9 cellular contexts compared by ENCODE assay signal in the genomic region with DNA sequence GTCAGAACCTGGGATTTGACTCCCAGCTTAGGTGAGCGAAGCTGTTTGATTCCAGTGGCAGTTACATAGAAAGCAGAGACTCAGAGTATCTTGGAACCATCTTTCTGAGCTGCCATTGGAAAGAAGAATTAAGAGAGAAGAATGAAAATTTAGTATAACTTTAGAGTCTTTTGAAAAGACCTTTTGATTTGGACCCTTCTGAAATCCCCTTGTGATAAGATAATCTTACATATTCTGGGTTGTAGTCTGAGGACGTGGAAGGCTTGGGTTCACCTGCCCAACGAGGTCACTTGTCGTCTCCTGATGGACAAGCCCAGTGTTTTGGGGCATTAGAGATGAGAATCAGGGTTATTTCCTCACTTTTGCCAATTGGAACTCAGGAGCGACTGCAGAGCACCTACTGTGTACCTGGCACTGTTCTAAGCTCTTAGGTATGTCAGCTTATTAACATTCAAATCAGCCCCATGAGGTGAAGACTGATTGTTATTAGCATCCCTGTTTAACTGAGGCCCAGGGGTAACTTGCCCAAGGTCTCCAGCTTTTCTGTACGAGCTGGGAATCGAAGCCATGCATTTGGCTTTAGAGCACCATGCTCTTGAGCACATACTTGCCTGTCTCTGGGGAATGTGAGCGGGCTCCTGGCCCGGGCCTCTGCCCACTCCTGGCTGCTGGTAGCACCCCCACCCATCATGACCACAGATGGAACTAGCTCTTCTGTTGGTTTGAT. TPM values are rescaled to one million over a fixed set of nuclear protein-coding genes. Genes with fewer than 3 reads are reported as not detected.
DNase-seq lines count a peak whose midpoint lies in the region; ATAC-seq and TF ChIP-seq lines count a peak whose summit lies in the region.
"Had no signal": no experiment of that assay in that cellular context is flagged by ENCODE, and none has a peak within 500 bp of the region (broad histone marks: within the 10 kb centered on the region; RNA-seq: fewer than 3 reads in every experiment).

No MANE protein-coding gene starts in this region.

- H3K27ac ChIP-seq in cardiac muscle cell: peak overlapping the region; percentile 70

- no peaks in the 10 kb centered on the region for H3K9me3 Mint-ChIP-seq in activated B cell treated with CpG ODN at 0.5 μM for 24 hours
- no peaks in the 10 kb centered on the region for H3K9me3 Mint-ChIP-seq in type B pancreatic cell
- H3K9me3 Mint-ChIP-seq: central memory CD8-positive, alpha-beta T cell had no signal

- H3K27me3 Mint-ChIP-seq in activated B cell treated with CpG ODN at 0.5 μM for 24 hours (no peaks in the 10 kb centered on the region), type B pancreatic cell (peaks cover 20% of the 10 kb centered on the region)

- H3K4me3 Mint-ChIP-seq in activated B cell treated with CpG ODN at 0.5 μM for 24 hours: no peak overlapping the region
- H3K4me3 Mint-ChIP-seq in type B pancreatic cell: peak overlapping the region; percentile 99

- POLR2A ChIA-PET in activated B cell treated with CpG ODN at 0.5 μM for 24 hours (lab: Charles Lee): interaction anchor here (0.7 to 6.6 kb wide), 3 partner anchors 12 to 34 kb away, joined by 3 to 47 read pairs (median 6); no protein-coding TSS in a partner anchor

- no peaks in the 10 kb centered on the region for H3K9me3 ChIP-seq in cardiac muscle cell (ENCODE audit: low read depth)

- no peaks in the 10 kb centered on the region for H3K36me3 ChIP-seq in cardiac muscle cell

- peaks cover 30% of the 10 kb centered on the region for H3K4me1 ChIP-seq in cardiac muscle cell (ENCODE audit: low read depth)

- CTCF ChIA-PET in activated B cell treated with CpG ODN at 0.5 μM for 24 hours (lab: Charles Lee): interaction anchor here (0.8 to 4.4 kb wide), 8 partner anchors 10 to 124 kb away, joined by 3 to 40 read pairs (median 4); no protein-coding TSS in a partner anchor

- peak overlapping the region; percentile 86 for H3K27ac Mint-ChIP-seq in activated B cell treated with CpG ODN at 0.5 μM for 24 hours
- H3K27ac Mint-ChIP-seq in type B pancreatic cell: peak overlapping the region; percentile 86

- peak overlapping the region; percentile 75 for H3K4me3 ChIP-seq in cardiac muscle cell

- no peak for DNase-seq in cardiac muscle cell (ENCODE audit: low read depth in 1 of 2, low spot score in 1 of 2)
- DNase-seq in left cardiac atrium: no peak
- no peak for DNase-seq in activated B cell treated with CpG ODN at 0.5 μM for 24 hours
- peak; percentile 54 for DNase-seq in iPS-NIHi7 (ENCODE audit: extremely low spot score)
- no peak for DNase-seq in type B pancreatic cell (ENCODE audit: extremely low spot score, unreplicated experiment)
- DNase-seq in stimulated activated CD4-positive, alpha-beta T cell treated with anti-CD3 and anti-CD28 coated beads, Interleukin-4, amount 100 ng/mL, for 24 hours: no peak

- TF ChIP-seq CTCF in cardiac muscle cell (IDR thresholded peaks at IDR 0.05; ENCODE audit: low read depth, low read length) (no peak), activated B cell treated with CpG ODN at 0.5 μM for 24 hours (IDR thresholded peaks at IDR 0.05) (peak; percentile 38), type B pancreatic cell (conservative IDR thresholded peaks at IDR 0.05) (peak; percentile 37)

- ATAC-seq in left cardiac atrium (no peak), activated B cell treated with CpG ODN at 0.5 μM for 24 hours (ENCODE audit: low read depth) (no peak), GM19324 (IDR thresholded peaks at IDR 0.05; ENCODE audit: low FRiP score, unreplicated experiment) (no peak), HG03135 (IDR thresholded peaks at IDR 0.05; ENCODE audit: unreplicated experiment) (no peak)

- H3K27me3 ChIP-seq in cardiac muscle cell: no peaks in the 10 kb centered on the region

- H3K36me3 Mint-ChIP-seq in activated B cell treated with CpG ODN at 0.5 μM for 24 hours (ENCODE audit: low read depth) (peaks cover 4% of the 10 kb centered on the region), type B pancreatic cell (no peaks in the 10 kb centered on the region)

- intact Hi-C loops in left cardiac atrium (cut with DNase I) (loop anchor here in 1 of 2 donors (5.0 kb wide), 1 partner anchor 35 kb away; no protein-coding TSS in a partner anchor), activated B cell treated with CpG ODN at 0.5 μM for 24 hours (cut with micrococcal nuclease) (loop anchor here (1.0 to 10.0 kb wide), 6 partner anchors 32 to 598 kb away; partner anchors contain the start of genes PCGF1 and POLE4)

- peaks cover 38% of the 10 kb centered on the region for H3K4me1 Mint-ChIP-seq in activated B cell treated with CpG ODN at 0.5 μM for 24 hours
- peaks cover 20% of the 10 kb centered on the region for H3K4me1 Mint-ChIP-seq in type B pancreatic cell (ENCODE audit: unreplicated experiment)

RNA-seq across cellular contexts. Expression of gene HK2, which starts 2.9 kb away (rescaled TPM):
- 109 and 127 TPM in 2 replicates for total RNA-seq in cardiac muscle cell
- polyA plus RNA-seq in cardiac muscle cell: 77.3 and 94.6 TPM in 2 replicates
- total RNA-seq in left cardiac atrium: 10 to 100 TPM; 17.2 to 18.4 TPM
- total RNA-seq in activated B cell treated with CpG ODN at 0.5 μM for 24 hours: 14.5 and 15.3 TPM in 2 replicates
- total RNA-seq in type B pancreatic cell (ENCODE audit: low replicate concordance): 13.3 and 27.6 TPM in 2 replicates
